Comparison of ENCODE assay signal across 8 cellular contexts in the genomic region with DNA sequence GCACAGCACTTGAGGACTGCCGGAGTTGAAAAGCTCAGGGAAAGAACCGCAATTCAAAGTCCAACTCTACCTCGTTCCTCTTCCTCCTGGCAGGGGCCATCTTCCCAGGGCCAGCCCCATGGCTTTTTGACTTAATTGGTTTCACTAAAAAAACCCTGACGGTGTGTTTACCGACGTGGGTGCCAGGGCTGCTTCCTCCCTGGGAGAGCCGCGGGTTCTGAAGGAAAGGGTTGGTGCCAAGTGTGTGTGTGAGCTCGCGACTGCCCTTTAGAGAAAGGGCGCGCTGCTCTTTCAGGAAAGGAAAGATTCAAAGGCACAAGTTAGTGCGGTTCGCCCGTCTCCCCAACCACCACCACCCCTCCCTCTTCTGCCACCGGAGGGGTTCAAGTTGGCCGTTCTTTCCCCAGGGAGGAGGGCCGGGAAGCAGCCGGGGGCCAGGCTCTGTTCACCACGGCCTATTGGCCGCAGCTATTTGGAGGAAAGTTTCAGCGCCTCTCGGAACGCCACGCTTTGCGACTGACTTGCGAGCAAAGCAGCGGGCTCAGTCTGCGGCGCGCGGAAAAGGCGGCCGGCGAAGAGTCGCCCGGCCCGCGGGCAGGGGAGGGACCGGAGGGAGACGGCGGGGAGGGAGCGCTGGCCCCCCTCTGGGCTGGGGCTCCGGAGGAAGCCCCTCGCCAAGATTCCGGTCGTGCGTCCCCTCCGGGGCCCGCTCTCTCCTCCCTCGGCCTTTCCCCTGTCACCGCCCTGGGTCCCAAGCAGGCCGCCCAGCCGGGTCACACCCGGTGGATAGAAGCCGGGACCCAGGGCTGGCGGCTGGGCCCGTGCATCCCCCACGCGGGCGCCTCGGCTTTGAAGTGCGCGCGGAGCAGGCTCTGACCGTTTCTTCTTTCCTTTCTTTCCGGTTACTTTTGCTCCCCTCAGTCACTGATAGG.
DNase-seq lines count a peak whose midpoint lies in the region; ATAC-seq and TF ChIP-seq lines count a peak whose summit lies in the region.

No MANE protein-coding gene starts in this region.

- DNase-seq in AG20443 (ENCODE audit: low spot score), result peak; percentile 39
- DNase-seq in NCI-H2171 treated with DMSO at 0.1 percent for 48 hours (lab: John Stamatoyannopoulos, UW), result peak; percentile 62
- DNase-seq in islet precursor cell, result peak; percentile 73
- DNase-seq in spleen, result peak; percentile 74
- DNase-seq in SIG-M5 (lab: John Stamatoyannopoulos, UW), result no peak

- H3K27me3 Mint-ChIP-seq in brain, result peaks cover 92% of the 10 kb centered on the region

- ATAC-seq in GM18909 (IDR thresholded peaks at IDR 0.05; ENCODE audit: poor library complexity, unreplicated experiment) (peak; percentile 25), GM18861 (IDR thresholded peaks at IDR 0.05; ENCODE audit: unreplicated experiment) (no peak)

- no peaks in the 10 kb centered on the region for H3K36me3 Mint-ChIP-seq in brain

- peak overlapping the region; percentile 95 to 100 (median 99) for H3K4me3 Mint-ChIP-seq in brain

- H3K4me1 Mint-ChIP-seq in brain, result peaks cover 53% of the 10 kb centered on the region

- H3K27ac Mint-ChIP-seq in brain, result peak overlapping the region; percentile 56 to 99 (median 94)

- peaks cover 7 to 97% (median 82%) of the 10 kb centered on the region in 7 donors for H3K27me3 ChIP-seq in spleen (replicated peaks in 1 of 7)

- 1 to 4% (median 1%) methylated on average over 44 to 67 of the region's 67 CpGs for WGBS in spleen, 5 donors

- H3K27ac ChIP-seq in spleen, result peak overlapping the region in 4 of 8 donors; percentile 25 to 69 (median 58)

- no peak for TF ChIP-seq POLR2A in spleen (IDR thresholded peaks at IDR 0.05)

- H3K9me3 ChIP-seq in spleen, result no peaks in the 10 kb centered on the region

- peaks cover 13 to 59% (median 52%) of the 10 kb centered on the region in 6 donors for H3K4me1 ChIP-seq in spleen

- peaks cover 0 to 25% (median 3%) of the 10 kb centered on the region in 5 experiments for H3K9me3 Mint-ChIP-seq in brain

- H3K36me3 ChIP-seq in spleen, result no peaks in the 10 kb centered on the region

- TF ChIP-seq CTCF in brain (conservative IDR thresholded peaks at IDR 0.05) (no peak), spleen (IDR thresholded peaks at IDR 0.05 in 8 of 11, conservative IDR thresholded peaks at IDR 0.05 in 3 of 11) (no peak)

- intact Hi-C loops in spleen (cut with DNase I; ENCODE audit: low total_unique reads), result no loop called here

- peak overlapping the region; percentile 40 to 78 (median 56) for H3K4me3 ChIP-seq in spleen
